ENCODE assay signal across 21 cellular contexts in the genomic region with DNA sequence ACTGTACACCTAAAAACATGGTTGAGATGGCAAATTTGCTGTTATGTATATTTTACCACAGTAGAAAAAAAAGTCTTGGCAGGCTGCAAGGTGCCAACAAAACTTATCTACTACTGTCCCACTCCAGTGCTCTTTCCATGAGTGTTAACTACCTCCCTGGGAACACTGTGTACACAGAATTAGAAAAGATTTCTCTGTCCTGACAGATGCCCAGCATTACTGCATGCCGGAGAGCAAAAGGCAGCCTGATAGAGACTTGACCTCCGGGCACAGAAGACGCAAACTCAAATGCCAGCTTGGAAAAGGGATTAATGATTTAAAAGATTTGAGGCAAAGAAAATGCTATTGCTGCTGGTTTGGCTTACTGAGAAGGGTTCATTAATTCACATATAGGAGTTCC.
"Had no signal": no experiment of that assay in that cellular context is flagged by ENCODE, and none has a peak within 500 bp of the region (broad histone marks: within the 10 kb centered on the region; RNA-seq: fewer than 3 reads in every experiment).

No MANE protein-coding gene starts in this region.

- H3K36me3 Mint-ChIP-seq: memory B cell, natural killer cell had no signal

- ATAC-seq: gastrocnemius medialis; left colon; natural killer cell; stimulated activated naive CD8-positive, alpha-beta T cell treated with anti-CD3 and anti-CD28 coated beads, Interleukin-15, amount 100 ng/mL, for 72 hours had no signal

- H3K9me3 Mint-ChIP-seq: natural killer cell; stimulated activated naive CD8-positive, alpha-beta T cell treated with anti-CD3 and anti-CD28 coated beads, Interleukin-15, amount 100 ng/mL, for 72 hours had no signal

- H3K4me3 ChIP-seq: dorsolateral prefrontal cortex, gastrocnemius medialis, lung, skin epidermis, spleen, suprapubic skin, vagina had no signal

- H3K4me3 Mint-ChIP-seq: memory B cell; natural killer cell; stimulated activated naive CD8-positive, alpha-beta T cell treated with anti-CD3 and anti-CD28 coated beads, Interleukin-15, amount 100 ng/mL, for 72 hours had no signal

- H3K4me1 Mint-ChIP-seq: memory B cell; natural killer cell; stimulated activated naive CD8-positive, alpha-beta T cell treated with anti-CD3 and anti-CD28 coated beads, Interleukin-15, amount 100 ng/mL, for 72 hours had no signal

- H3K27ac Mint-ChIP-seq: memory B cell; natural killer cell; progenitor cell of endocrine pancreas; stimulated activated naive CD8-positive, alpha-beta T cell treated with anti-CD3 and anti-CD28 coated beads, Interleukin-15, amount 100 ng/mL, for 72 hours had no signal

- DNase-seq: dorsolateral prefrontal cortex; effector CD4-positive, alpha-beta T cell; gastrocnemius medialis; head of caudate nucleus; hippocampal formation; left colon; natural killer cell; occipital lobe; spleen; stimulated activated CD4-positive, alpha-beta T cell treated with anti-CD3 and anti-CD28 coated beads, Interleukin-4, amount 100 ng/mL, for 4 hours; stimulated activated naive CD4-positive, alpha-beta T cell; stimulated activated naive CD8-positive, alpha-beta T cell treated with anti-CD3 and anti-CD28 coated beads, Interleukin-15, amount 100 ng/mL, for 72 hours; trophoblast cell had no signal

- FAIRE-seq: colon, islet of Langerhans had no signal
